8 cellular contexts compared by ENCODE assay signal in the genomic region with DNA sequence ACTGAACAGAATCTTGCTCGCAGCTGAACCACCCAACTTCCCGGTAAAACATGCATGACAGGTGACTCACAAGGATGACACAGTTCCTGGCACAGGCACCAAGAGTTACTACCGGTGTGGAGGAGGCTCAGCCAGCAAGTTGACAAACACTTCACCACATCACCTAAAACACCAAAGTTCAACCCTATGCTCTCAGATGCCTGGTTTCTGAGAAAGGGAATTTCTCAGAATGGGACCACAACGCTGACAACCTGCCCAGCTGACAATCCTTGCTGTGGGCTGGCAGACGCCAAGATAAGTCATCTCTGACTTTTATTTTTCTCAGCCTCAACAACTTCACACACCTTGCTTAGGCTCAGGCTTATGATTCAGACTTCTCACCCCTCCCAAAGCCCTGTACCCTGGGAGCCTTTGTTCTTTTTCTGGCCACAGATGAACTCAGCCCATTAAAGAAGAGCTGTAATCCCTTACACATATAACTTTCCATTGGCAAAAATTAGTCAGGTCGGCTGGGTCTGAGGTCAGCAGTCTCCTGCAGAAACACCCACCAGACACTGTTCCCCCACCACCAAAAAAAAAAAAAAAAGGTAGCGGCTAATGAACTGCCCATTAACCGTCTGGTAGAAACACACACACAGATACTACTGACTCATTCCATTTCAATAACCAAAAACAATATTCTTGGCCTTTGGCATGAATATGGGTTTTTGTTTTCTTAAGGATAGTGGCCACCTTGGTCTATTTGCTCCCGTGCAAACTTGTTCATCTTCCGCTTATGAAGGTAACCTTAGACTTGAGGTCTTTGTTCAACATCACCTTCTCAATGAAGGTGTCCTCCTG. TPM values are rescaled to one million over a fixed set of nuclear protein-coding genes. Genes with fewer than 3 reads are reported as not detected.
DNase-seq lines count a peak whose midpoint lies in the region; ATAC-seq and TF ChIP-seq lines count a peak whose summit lies in the region.

No MANE protein-coding gene starts in this region.

- H3K9me3 Mint-ChIP-seq in activated naive CD8-positive, alpha-beta T cell treated with anti-CD3 and anti-CD28 coated beads for 36 hours: peaks cover 11% of the 10 kb centered on the region
- H3K9me3 Mint-ChIP-seq in natural killer cell: peaks cover 0 to 4% of the 10 kb centered on the region in 2 donors

- ATAC-seq in GM19397 (IDR thresholded peaks at IDR 0.05; ENCODE audit: unreplicated experiment) (peak; percentile 63), SK-N-SH treated with all-trans-retinoic acid at 6 μM for 48 hours (peak; percentile 76), natural killer cell (peak; percentile 82 to 88 (median 82)), upper lobe of right lung (peak; percentile 56)

- H3K4me3 ChIP-seq in upper lobe of right lung (no peak overlapping the region), MM.1S (ENCODE audit: low read length) (no peak overlapping the region)

- peak overlapping the region; percentile 92 for H3K27ac Mint-ChIP-seq in activated naive CD8-positive, alpha-beta T cell treated with anti-CD3 and anti-CD28 coated beads for 36 hours
- peak overlapping the region; percentile 78 to 79 for H3K27ac Mint-ChIP-seq in natural killer cell

- H3K4me1 ChIP-seq in upper lobe of right lung: no peaks in the 10 kb centered on the region
- no peaks in the 10 kb centered on the region for H3K4me1 ChIP-seq in MM.1S (ENCODE audit: low read length)

- H3K9me3 ChIP-seq in upper lobe of right lung (no peaks in the 10 kb centered on the region), MM.1S (replicated peaks; ENCODE audit: insufficient read depth, low read length) (no peaks in the 10 kb centered on the region)

- H3K27me3 ChIP-seq in upper lobe of right lung (no peaks in the 10 kb centered on the region), MM.1S (replicated peaks; ENCODE audit: insufficient read depth, low read length) (no peaks in the 10 kb centered on the region)

- H3K4me3 Mint-ChIP-seq in activated naive CD8-positive, alpha-beta T cell treated with anti-CD3 and anti-CD28 coated beads for 36 hours: peak overlapping the region; percentile 38
- peak overlapping the region; percentile 60 for H3K4me3 Mint-ChIP-seq in natural killer cell

- no peaks in the 10 kb centered on the region for H3K36me3 ChIP-seq in upper lobe of right lung
- no peaks in the 10 kb centered on the region for H3K36me3 ChIP-seq in MM.1S (replicated peaks; ENCODE audit: insufficient read depth, low read length)

- peaks cover 12% of the 10 kb centered on the region for H3K36me3 Mint-ChIP-seq in activated naive CD8-positive, alpha-beta T cell treated with anti-CD3 and anti-CD28 coated beads for 36 hours
- no peaks in the 10 kb centered on the region for H3K36me3 Mint-ChIP-seq in natural killer cell

- TF ChIP-seq CTCF in natural killer cell (IDR thresholded peaks at IDR 0.05) (no peak), upper lobe of right lung (IDR thresholded peaks at IDR 0.05) (no peak), MM.1S (IDR thresholded peaks at IDR 0.05; ENCODE audit: low read length) (no peak)

- H3F3A ChIP-seq in MM.1S (ENCODE audit: insufficient read depth, low read length): no peaks in the 10 kb centered on the region

- DNase-seq in activated naive CD8-positive, alpha-beta T cell treated with anti-CD3 and anti-CD28 coated beads for 36 hours: peak; percentile 81
- DNase-seq in natural killer cell (peak; percentile 31), upper lobe of right lung (no peak), globus pallidus (ENCODE audit: low spot score) (no peak), superior temporal gyrus (ENCODE audit: extremely low spot score) (no peak), MM.1S (no peak)

- peaks cover 15% of the 10 kb centered on the region for H3K79me2 ChIP-seq in MM.1S (ENCODE audit: low read length)

- peaks cover 34% of the 10 kb centered on the region for H3K4me1 Mint-ChIP-seq in activated naive CD8-positive, alpha-beta T cell treated with anti-CD3 and anti-CD28 coated beads for 36 hours
- H3K4me1 Mint-ChIP-seq in natural killer cell: peaks cover 25 to 28% of the 10 kb centered on the region in 2 donors

- no peak overlapping the region for H2AFZ ChIP-seq in MM.1S (ENCODE audit: low read length)

- H4K20me1 ChIP-seq in MM.1S (ENCODE audit: insufficient read depth, low read length): no peaks in the 10 kb centered on the region

- peaks cover 6% of the 10 kb centered on the region for H3K27me3 Mint-ChIP-seq in activated naive CD8-positive, alpha-beta T cell treated with anti-CD3 and anti-CD28 coated beads for 36 hours
- H3K27me3 Mint-ChIP-seq in natural killer cell (ENCODE audit: low read depth in 2 of 2): no peaks in the 10 kb centered on the region

- no peak overlapping the region for H3K27ac ChIP-seq in upper lobe of right lung
- no peak overlapping the region for H3K27ac ChIP-seq in MM.1S (ENCODE audit: low read length)

- H3K9ac ChIP-seq in MM.1S (ENCODE audit: low read length): no peak overlapping the region

- H3K4me2 ChIP-seq in MM.1S (ENCODE audit: low read depth, low read length): no peak overlapping the region

- H3K9me2 ChIP-seq in MM.1S (replicated peaks; ENCODE audit: insufficient read depth, low read length): no peaks in the 10 kb centered on the region

- intact Hi-C loops in natural killer cell (cut with micrococcal nuclease) (no loop called here), upper lobe of right lung (cut with DNase I) (no loop called here)

TF ChIP-seq in SK-N-SH treated with all-trans-retinoic acid at 6 μM for 48 hours, 23 proteins besides CTCF, POLR2A, EP300 and RAD21:
- TF ChIP-seq ISL1 (CRISPR knock-in tag; IDR thresholded peaks at IDR 0.05) (no peak), ESRRG (CRISPR knock-in tag; IDR thresholded peaks at IDR 0.05) (no peak), SNAI2 (CRISPR knock-in tag; IDR thresholded peaks at IDR 0.05) (no peak), TSHZ2 (CRISPR knock-in tag; IDR thresholded peaks at IDR 0.05) (no peak)

RNA-seq across cellular contexts. Expression of gene TIAM1, which starts 10.8 kb away (rescaled TPM):
- 10 to 100 TPM; 28.2 to 29.3 TPM for total RNA-seq in activated naive CD8-positive, alpha-beta T cell treated with anti-CD3 and anti-CD28 coated beads for 36 hours
- 10 to 100 TPM; 19.1 to 32.3 (median 19.4) TPM for total RNA-seq in natural killer cell
- total RNA-seq in upper lobe of right lung: 27.3 TPM

Comparison
In these comparisons a context has a peak if more than half of its experiments do, and no peak if none do; other contexts are left out.
1. DNase-seq: peak in activated naive CD8-positive, alpha-beta T cell treated with anti-CD3 and anti-CD28 coated beads for 36 hours (single experiment) and natural killer cell (single experiment); none in upper lobe of right lung (single experiment), globus pallidus (single experiment), superior temporal gyrus (single experiment) and MM.1S (single experiment).
2. Peak in every context shown above with its lines, with median percentiles within 50 percentile points of each other: ATAC-seq.